ENCODE assay signal across 32 cellular contexts in the genomic region with DNA sequence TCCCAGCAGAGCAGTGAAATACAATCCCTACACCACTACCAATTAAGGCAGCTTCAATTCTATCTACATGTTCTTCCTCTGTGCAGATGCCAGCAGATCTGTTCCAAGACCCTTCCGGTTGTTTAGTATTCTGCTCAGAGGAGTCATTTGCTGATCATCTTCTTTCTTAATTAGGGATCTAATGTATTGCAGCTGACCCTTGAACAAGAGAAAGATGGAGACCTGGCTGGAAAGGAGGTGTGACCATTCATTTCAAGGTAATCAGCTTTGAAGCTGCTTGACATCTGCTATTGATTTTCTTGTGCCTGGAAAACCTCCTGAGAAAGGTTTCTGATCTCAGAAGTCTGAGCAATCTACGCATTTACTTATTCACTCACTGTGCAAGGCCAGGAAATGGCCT. TPM values are rescaled to one million over a fixed set of nuclear protein-coding genes. Genes with fewer than 3 reads are reported as not detected.
"Had no signal": no experiment of that assay in that cellular context is flagged by ENCODE, and none has a peak within 500 bp of the region (broad histone marks: within the 10 kb centered on the region; RNA-seq: fewer than 3 reads in every experiment).

No MANE protein-coding gene starts in this region.

- H3K4me3 ChIP-seq: ascending aorta, body of pancreas, coronary artery, SJSA1 had no signal

- H3K27ac ChIP-seq: ascending aorta, body of pancreas, coronary artery, SJSA1 had no signal

- DNase-seq: activated B cell treated with CpG ODN at 0.5 μM for 24 hours; activated CD4-positive, alpha-beta T cell treated with anti-CD3 and anti-CD28 coated beads for 1 hour; activated CD4-positive, alpha-beta T cell treated with anti-CD3 and anti-CD28 coated beads, Interleukin-2, amount 10 ng/mL, durations not matched to agents 24 days and 14 days; activated CD4-positive, alpha-beta T cell treated with anti-CD3 and anti-CD28 coated beads, Interleukin-2, amount 50 U/mL, for 48 hours; activated CD8-positive, alpha-beta memory T cell treated with anti-CD3 and anti-CD28 coated beads, Interleukin-2, amount 10 ng/mL, durations not matched to agents 7 days and 5 days; activated effector memory CD4-positive, alpha-beta T cell treated with Interleukin-2 at 50 U/mL for 16 hours; activated naive CD4-positive, alpha-beta T cell; activated naive CD8-positive, alpha-beta T cell treated with anti-CD3 and anti-CD28 coated beads, Interleukin-2, amount 50 U/mL, for 24 hours; activated T-cell treated with anti-CD3 and anti-CD28 coated beads, Interleukin-2, amount 50 U/mL, for 24 hours; amniotic stem cell; body of pancreas; central memory CD4-positive, alpha-beta T cell; KG1; NCI-H1048; NCI-H1417 treated with DMSO at 0.1 percent for 48 hours; NCI-H1694; NCI-H2029; NCI-H446 treated with DMSO at 0.1 percent for 48 hours; NCI-H524 treated with DMSO at 0.1 percent for 48 hours; NCI-H774; PC-3; SHP77; T-helper 17 cell; T-helper 9 cell had no signal

- H3K9me3 ChIP-seq: body of pancreas had no signal

- ATAC-seq: activated CD8-positive, alpha-beta memory T cell treated with anti-CD3 and anti-CD28 coated beads, Interleukin-2, amount 10 ng/mL, durations not matched to agents 7 days and 5 days; activated naive CD8-positive, alpha-beta T cell treated with anti-CD3 and anti-CD28 coated beads, Interleukin-2, amount 50 U/mL, for 24 hours; body of pancreas; PC-3; T-helper 17 cell had no signal

- H3K27me3 ChIP-seq: ascending aorta, body of pancreas, SJSA1 had no signal

- H3K36me3 ChIP-seq: ascending aorta, SJSA1 had no signal

- H3K9me3 Mint-ChIP-seq: activated naive CD8-positive, alpha-beta T cell treated with anti-CD3 and anti-CD28 coated beads, Interleukin-2, amount 50 U/mL, for 24 hours; activated T-helper 1 cell treated with anti-CD3 and anti-CD28 coated beads, Interleukin-12 subunit alpha, Interleukin-12 subunit beta, Interleukin-2, Interleukin-4 antibody, amounts not matched to agents 30 ng/mL and 10 ng/mL and 1 ng/mL, durations not matched to agents 14 hours and 24 hours and 36 hours had no signal

- H3K36me3 Mint-ChIP-seq: activated CD8-positive, alpha-beta memory T cell treated with anti-CD3 and anti-CD28 coated beads, Interleukin-2, amount 10 ng/mL, durations not matched to agents 7 days and 5 days had no signal

- H3K27ac Mint-ChIP-seq: activated B cell treated with CpG ODN at 0.5 μM for 24 hours; activated CD4-positive, alpha-beta T cell treated with anti-CD3 and anti-CD28 coated beads, Interleukin-2, amount 10 ng/mL, durations not matched to agents 24 days and 14 days; activated CD8-positive, alpha-beta memory T cell treated with anti-CD3 and anti-CD28 coated beads, Interleukin-2, amount 10 ng/mL, durations not matched to agents 7 days and 5 days; activated naive CD4-positive, alpha-beta T cell treated with anti-CD3 and anti-CD28 coated beads, Interleukin-2, amount 50 U/mL, for 24 hours; activated naive CD8-positive, alpha-beta T cell treated with anti-CD3 and anti-CD28 coated beads, Interleukin-2, amount 50 U/mL, for 24 hours; activated T-cell treated with anti-CD3 and anti-CD28 coated beads, Interleukin-2, amount 50 U/mL, for 24 hours; activated T-helper 1 cell treated with anti-CD3 and anti-CD28 coated beads, Interleukin-12 subunit alpha, Interleukin-12 subunit beta, Interleukin-2, Interleukin-4 antibody, amounts not matched to agents 30 ng/mL and 10 ng/mL and 1 ng/mL, durations not matched to agents 14 hours and 24 hours and 36 hours; T-helper 17 cell had no signal

RNA-seq across cellular contexts. Expression of gene SYN3, which starts 24.0 kb away (rescaled TPM):
- total RNA-seq: activated CD4-positive, alpha-beta T cell treated with anti-CD3 and anti-CD28 coated beads, Interleukin-2, amount 10 ng/mL, durations not matched to agents 24 days and 14 days; activated CD8-positive, alpha-beta memory T cell treated with anti-CD3 and anti-CD28 coated beads, Interleukin-2, amount 10 ng/mL, durations not matched to agents 7 days and 5 days; activated T-helper 1 cell treated with anti-CD3 and anti-CD28 coated beads, Interleukin-12 subunit alpha, Interleukin-12 subunit beta, Interleukin-2, Interleukin-4 antibody, amounts not matched to agents 30 ng/mL and 10 ng/mL and 1 ng/mL, durations not matched to agents 14 hours and 24 hours and 36 hours; ascending aorta; body of pancreas; chondrocyte; LHCN-M2; M059J; PC-3; SJSA1 had no signal
